In genomic region chr12:27771470-27772327, GRCh38 we compare ENCODE assay signal across 19 cellular contexts. TPM values are rescaled to one million over a fixed set of nuclear protein-coding genes. Genes with fewer than 3 reads are reported as not detected.
"Had no signal": no experiment of that assay in that cellular context is flagged by ENCODE, and none has a peak within 500 bp of the region (broad histone marks: within the 10 kb centered on the region; RNA-seq: fewer than 3 reads in every experiment).

No MANE protein-coding gene starts in this region.

- ATAC-seq: activated CD8-positive, alpha-beta T cell treated with anti-CD3 and anti-CD28 coated beads, Interleukin-2, amount 10 ng/mL, durations not matched to agents 7 days and 5 days; activated naive CD8-positive, alpha-beta T cell treated with anti-CD3 and anti-CD28 coated beads, Interleukin-2, amount 50 U/mL, for 24 hours; gastroesophageal sphincter; naive thymus-derived CD8-positive, alpha-beta T cell; right cardiac atrium; stimulated activated memory B cell treated with anti-CD40 and anti-IgM and Interleukin-4, amounts not matched to agents 10 μg/mL and 1 μg/mL and 100 μg/mL, for 72 hours; WTC11 had no signal

- H3K27ac ChIP-seq: cardiac muscle cell, colonic mucosa, gastroesophageal sphincter, transverse colon had no signal

- DNase-seq: activated CD4-positive, alpha-beta T cell treated with anti-CD3 and anti-CD28 coated beads for 48 hours; activated CD8-positive, alpha-beta T cell treated with anti-CD3 and anti-CD28 coated beads, Interleukin-2, amount 10 ng/mL, durations not matched to agents 7 days and 5 days; activated naive CD4-positive, alpha-beta T cell treated with Interleukin-2 at 50 U/mL for 16 hours; activated naive CD8-positive, alpha-beta T cell treated with anti-CD3 and anti-CD28 coated beads, Interleukin-2, amount 50 U/mL, for 24 hours; colonic mucosa; effector CD8-positive, alpha-beta T cell; hippocampal formation; naive thymus-derived CD8-positive, alpha-beta T cell; right cardiac atrium; transverse colon had no signal

- H3K4me1 ChIP-seq: colonic mucosa, gastroesophageal sphincter, transverse colon had no signal

- FAIRE-seq: astrocyte had no signal

- H3K27me3 ChIP-seq: cardiac muscle cell, colonic mucosa, gastroesophageal sphincter, transverse colon had no signal

- H3K36me3 ChIP-seq: cardiac muscle cell, colonic mucosa, gastroesophageal sphincter, transverse colon had no signal

- H3K4me3 ChIP-seq: cardiac muscle cell, colonic mucosa, gastroesophageal sphincter, transverse colon had no signal

- H3K9me3 ChIP-seq: colonic mucosa, gastroesophageal sphincter, transverse colon had no signal

RNA-seq across cellular contexts. Expression of gene MANSC4, which starts 8.3 kb away (rescaled TPM):
- total RNA-seq: activated CD8-positive, alpha-beta T cell treated with anti-CD3 and anti-CD28 coated beads, Interleukin-2, amount 10 ng/mL, durations not matched to agents 7 days and 5 days; activated T-helper 1 cell treated with anti-CD3 and anti-CD28 coated beads, Interleukin-12 subunit alpha, Interleukin-12 subunit beta, Interleukin-2, Interleukin-4 antibody, amounts not matched to agents 30 ng/mL and 10 ng/mL and 1 ng/mL, durations not matched to agents 14 hours and 24 hours and 36 hours; astrocyte; cardiac muscle cell; colonic mucosa; epithelial cell of proximal tubule; gastroesophageal sphincter; lower leg skin; mononuclear cell; naive thymus-derived CD8-positive, alpha-beta T cell; right cardiac atrium; transverse colon; WTC11 had no signal
- polyA plus RNA-seq: cardiac muscle cell; naive thymus-derived CD8-positive, alpha-beta T cell; right cardiac atrium had no signal
